In genomic region chr3:45597581-45597980, GRCh38 we compare ENCODE assay signal across 9 cellular contexts. TPM values are rescaled to one million over a fixed set of nuclear protein-coding genes. Genes with fewer than 3 reads are reported as not detected.
DNase-seq lines count a peak whose midpoint lies in the region; ATAC-seq and TF ChIP-seq lines count a peak whose summit lies in the region.
"Had no signal": no experiment of that assay in that cellular context is flagged by ENCODE, and none has a peak within 500 bp of the region (broad histone marks: within the 10 kb centered on the region; RNA-seq: fewer than 3 reads in every experiment).

No MANE protein-coding gene starts in this region.

- no peak overlapping the region for H3K27ac ChIP-seq in CD8-positive, alpha-beta memory T cell (ENCODE audit: low read depth, low read length)
- peak overlapping the region; percentile 96 for H3K27ac ChIP-seq in OCI-LY3 (ENCODE audit: low read length)
- peak overlapping the region; percentile 28 for H3K27ac ChIP-seq in colonic mucosa
- no peak overlapping the region for H3K27ac ChIP-seq in parathyroid adenoma

- POLR2A ChIA-PET in CD8-positive, alpha-beta memory T cell (lab: Charles Lee): interaction anchor here (1.2 kb wide), 1 partner anchor 33 kb away, joined by 3 read pairs; no protein-coding TSS in a partner anchor

- no peak for DNase-seq in CD8-positive, alpha-beta memory T cell
- DNase-seq in colonic mucosa (peak; percentile 25), GM20000 (ENCODE audit: low spot score) (no peak), HuH-7 (ENCODE audit: low spot score) (no peak)
- DNase-seq: NCI-H345 had no signal

- no peaks in the 10 kb centered on the region for H3K9me3 ChIP-seq in CD8-positive, alpha-beta memory T cell (ENCODE audit: low read length)
- H3K9me3 ChIP-seq in OCI-LY3 (ENCODE audit: insufficient read depth, low read length) (no peaks in the 10 kb centered on the region), colonic mucosa (no peaks in the 10 kb centered on the region), parathyroid adenoma (ENCODE audit: control insufficient read depth, low read length) (no peaks in the 10 kb centered on the region)

- H3K4me2 ChIP-seq in OCI-LY3 (ENCODE audit: low read length): peak overlapping the region; percentile 98
- H3K4me2 ChIP-seq in parathyroid adenoma (ENCODE audit: low read length): peak overlapping the region; percentile 39

- CTCF ChIA-PET in CD8-positive, alpha-beta memory T cell (lab: Charles Lee): interaction anchor here (0.9 to 4.3 kb wide), 3 partner anchors 40 to 63 kb away, joined by 3 to 28 read pairs (median 13); no protein-coding TSS in a partner anchor

- H3K4me1 ChIP-seq in CD8-positive, alpha-beta memory T cell (ENCODE audit: insufficient read depth, low read length): peaks cover 65% of the 10 kb centered on the region
- peaks cover 52% of the 10 kb centered on the region for H3K4me1 ChIP-seq in OCI-LY3 (ENCODE audit: low read length)
- peaks cover 38% of the 10 kb centered on the region for H3K4me1 ChIP-seq in colonic mucosa
- H3K4me1 ChIP-seq in parathyroid adenoma: peaks cover 14% of the 10 kb centered on the region

- TF ChIP-seq CTCF in OCI-LY3 (IDR thresholded peaks at IDR 0.05; ENCODE audit: low read depth, low read length): no peak
- TF ChIP-seq CTCF in colonic mucosa (IDR thresholded peaks at IDR 0.05): no peak
- TF ChIP-seq CTCF in parathyroid adenoma (IDR thresholded peaks at IDR 0.05): no peak
- no peak for TF ChIP-seq CTCF in GM20000 (IDR thresholded peaks at IDR 0.05; ENCODE audit: extremely low read depth, missing control alignments)

- H3K27me3 Mint-ChIP-seq in CD8-positive, alpha-beta memory T cell: no peaks in the 10 kb centered on the region

- H3K36me3 Mint-ChIP-seq in CD8-positive, alpha-beta memory T cell: peaks cover 0 to 28% (median 2%) of the 10 kb centered on the region in 3 donors

- peaks cover 58% of the 10 kb centered on the region for H4K20me1 ChIP-seq in OCI-LY3 (ENCODE audit: insufficient read depth, low read length)

- H3K79me2 ChIP-seq in OCI-LY3 (ENCODE audit: low read length): peaks cover 86% of the 10 kb centered on the region
- H3K79me2 ChIP-seq in parathyroid adenoma: peaks cover 39% of the 10 kb centered on the region

- no peaks in the 10 kb centered on the region for H3K36me3 ChIP-seq in CD8-positive, alpha-beta memory T cell (ENCODE audit: insufficient read depth, low read length)
- H3K36me3 ChIP-seq in OCI-LY3 (replicated peaks; ENCODE audit: low read depth, low read length) (peaks cover 54% of the 10 kb centered on the region), colonic mucosa (no peaks in the 10 kb centered on the region), parathyroid adenoma (ENCODE audit: control insufficient read depth, insufficient read depth, low read length) (no peaks in the 10 kb centered on the region)

- H3K9ac ChIP-seq in OCI-LY3 (ENCODE audit: low read length): peak overlapping the region; percentile 72
- peak overlapping the region; percentile 30 to 38 for H3K9ac ChIP-seq in colonic mucosa (ENCODE audit: low read depth in 2 of 2, low read length in 2 of 2)
- H3K9ac ChIP-seq in parathyroid adenoma: no peak overlapping the region

- no peaks in the 10 kb centered on the region for H3K27me3 ChIP-seq in CD8-positive, alpha-beta memory T cell (ENCODE audit: insufficient read depth, low read length, poor library complexity, severe bottlenecking)
- H3K27me3 ChIP-seq in OCI-LY3 (ENCODE audit: low read depth, low read length) (no peaks in the 10 kb centered on the region), colonic mucosa (no peaks in the 10 kb centered on the region), parathyroid adenoma (ENCODE audit: control insufficient read depth, insufficient read depth, low read length) (no peaks in the 10 kb centered on the region)

- peak overlapping the region; percentile 51 for H3K4me3 ChIP-seq in CD8-positive, alpha-beta memory T cell (ENCODE audit: low read length)
- H3K4me3 ChIP-seq in OCI-LY3 (ENCODE audit: low read length) (peak overlapping the region; percentile 85), colonic mucosa (peak overlapping the region; percentile 2), parathyroid adenoma (ENCODE audit: low read depth, low read length) (no peak overlapping the region)

- peak overlapping the region in 6 of 8 donors; percentile 25 to 87 (median 61) for H3K27ac Mint-ChIP-seq in CD8-positive, alpha-beta memory T cell

- H3K9me3 Mint-ChIP-seq in CD8-positive, alpha-beta memory T cell: no peaks in the 10 kb centered on the region

- peak overlapping the region; percentile 84 to 96 (median 93) for H3K4me3 Mint-ChIP-seq in CD8-positive, alpha-beta memory T cell

- intact Hi-C loops in colonic mucosa (cut with DNase I): no loop called here

- ATAC-seq in HG02763 (IDR thresholded peaks at IDR 0.05; ENCODE audit: unreplicated experiment) (no peak), GM18517 (IDR thresholded peaks at IDR 0.05; ENCODE audit: unreplicated experiment) (no peak)

- H2AFZ ChIP-seq in OCI-LY3 (ENCODE audit: low read depth, low read length) (no peak overlapping the region), parathyroid adenoma (no peak overlapping the region)

- peaks cover 70 to 87% (median 80%) of the 10 kb centered on the region in 3 donors for H3K4me1 Mint-ChIP-seq in CD8-positive, alpha-beta memory T cell

RNA-seq across cellular contexts. Expression of gene LIMD1, which starts 3.0 kb away (rescaled TPM):
- 10 to 100 TPM; 27.0 to 27.2 TPM for total RNA-seq in CD8-positive, alpha-beta memory T cell
- 5.8 TPM for polyA plus RNA-seq in CD8-positive, alpha-beta memory T cell
- 10 to 100 TPM; 38.4 to 51.0 TPM for total RNA-seq in colonic mucosa

Comparison
In these comparisons a context has a peak if more than half of its experiments do, and no peak if none do; other contexts are left out.
1. H3K27ac ChIP-seq: peak in OCI-LY3 (single experiment) and colonic mucosa (single experiment); none in CD8-positive, alpha-beta memory T cell (single experiment) and parathyroid adenoma (single experiment).